1 cellular context compared by ENCODE assay signal in genomic region chr5:79420248-79420647, GRCh38.
TF ChIP-seq lines count a peak whose summit lies in the region.

No MANE protein-coding gene starts in this region.

TF ChIP-seq in HepG2, 621 proteins besides CTCF, POLR2A, EP300 and RAD21 (continued from another document):
- TF ChIP-seq, protein P1, sequence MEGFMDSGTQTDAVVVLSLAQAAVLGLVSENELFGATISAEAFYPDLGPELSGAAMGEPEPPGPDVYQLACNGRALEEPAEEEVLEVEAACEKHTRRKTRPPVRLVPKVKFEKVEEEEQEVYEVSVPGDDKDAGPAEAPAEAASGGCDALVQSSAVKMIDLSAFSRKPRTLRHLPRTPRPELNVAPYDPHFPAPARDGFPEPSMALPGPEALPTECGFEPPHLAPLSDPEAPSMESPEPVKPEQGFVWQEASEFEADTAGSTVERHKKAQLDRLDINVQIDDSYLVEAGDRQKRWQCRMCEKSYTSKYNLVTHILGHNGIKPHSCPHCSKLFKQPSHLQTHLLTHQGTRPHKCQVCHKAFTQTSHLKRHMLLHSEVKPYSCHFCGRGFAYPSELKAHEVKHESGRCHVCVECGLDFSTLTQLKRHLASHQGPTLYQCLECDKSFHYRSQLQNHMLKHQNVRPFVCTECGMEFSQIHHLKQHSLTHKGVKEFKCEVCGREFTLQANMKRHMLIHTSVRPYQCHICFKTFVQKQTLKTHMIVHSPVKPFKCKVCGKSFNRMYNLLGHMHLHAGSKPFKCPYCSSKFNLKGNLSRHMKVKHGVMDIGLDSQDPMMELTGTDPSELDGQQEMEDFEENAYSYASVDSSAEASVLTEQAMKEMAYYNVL (CRISPR knock-in tag; IDR thresholded peaks at IDR 0.05; ENCODE audit: borderline replicate concordance), result no peak
- TF ChIP-seq ZNF234 (CRISPR knock-in tag; conservative IDR thresholded peaks at IDR 0.05) (no peak), YEATS2 (CRISPR knock-in tag; IDR thresholded peaks at IDR 0.05; ENCODE audit: borderline replicate concordance) (no peak)
